Comparison of ENCODE assay signal across 16 cellular contexts in genomic region chr1:31105646-31106045, GRCh38.
"Had no signal": no experiment of that assay in that cellular context is flagged by ENCODE, and none has a peak within 500 bp of the region (broad histone marks: within the 10 kb centered on the region; RNA-seq: fewer than 3 reads in every experiment).

No MANE protein-coding gene starts in this region.

- ATAC-seq: naive thymus-derived CD4-positive, alpha-beta T cell; upper lobe of right lung had no signal

- H3K36me3 ChIP-seq: neural progenitor cell, prostate gland, right atrium auricular region, thoracic aorta, upper lobe of right lung had no signal

- H3K9ac ChIP-seq: neural progenitor cell had no signal

- H3K9me3 ChIP-seq: prostate gland, right atrium auricular region, thoracic aorta, upper lobe of right lung had no signal

- H3K4me1 ChIP-seq: neural progenitor cell, prostate gland, right atrium auricular region had no signal

- DNase-seq: activated B cell treated with CpG ODN at 0.5 μM for 24 hours; activated CD4-positive, alpha-beta T cell treated with anti-CD3 and anti-CD28 coated beads, Interleukin-2, amount 10 ng/mL, durations not matched to agents 24 days and 14 days; activated naive CD4-positive, alpha-beta T cell treated with anti-CD3 and anti-CD28 coated beads, Interleukin-2, amount 10 ng/mL, durations not matched to agents 7 days and 5 days; cerebellar nuclear complex; cortex of kidney; effector CD4-positive, alpha-beta T cell; immature natural killer cell; mesendoderm; naive thymus-derived CD4-positive, alpha-beta T cell; T-helper 1 cell; T-helper 9 cell; upper lobe of right lung had no signal

- H2AFZ ChIP-seq: neural progenitor cell had no signal

- H3K27ac ChIP-seq: neural progenitor cell, prostate gland, right atrium auricular region, thoracic aorta, upper lobe of right lung had no signal

- H3K4me2 ChIP-seq: neural progenitor cell had no signal

- H3K27me3 ChIP-seq: neural progenitor cell, right atrium auricular region, upper lobe of right lung had no signal

- H3K4me3 ChIP-seq: neural progenitor cell, prostate gland, right atrium auricular region, thoracic aorta, upper lobe of right lung had no signal
